ENCODE assay signal across 17 cellular contexts in the genomic region with DNA sequence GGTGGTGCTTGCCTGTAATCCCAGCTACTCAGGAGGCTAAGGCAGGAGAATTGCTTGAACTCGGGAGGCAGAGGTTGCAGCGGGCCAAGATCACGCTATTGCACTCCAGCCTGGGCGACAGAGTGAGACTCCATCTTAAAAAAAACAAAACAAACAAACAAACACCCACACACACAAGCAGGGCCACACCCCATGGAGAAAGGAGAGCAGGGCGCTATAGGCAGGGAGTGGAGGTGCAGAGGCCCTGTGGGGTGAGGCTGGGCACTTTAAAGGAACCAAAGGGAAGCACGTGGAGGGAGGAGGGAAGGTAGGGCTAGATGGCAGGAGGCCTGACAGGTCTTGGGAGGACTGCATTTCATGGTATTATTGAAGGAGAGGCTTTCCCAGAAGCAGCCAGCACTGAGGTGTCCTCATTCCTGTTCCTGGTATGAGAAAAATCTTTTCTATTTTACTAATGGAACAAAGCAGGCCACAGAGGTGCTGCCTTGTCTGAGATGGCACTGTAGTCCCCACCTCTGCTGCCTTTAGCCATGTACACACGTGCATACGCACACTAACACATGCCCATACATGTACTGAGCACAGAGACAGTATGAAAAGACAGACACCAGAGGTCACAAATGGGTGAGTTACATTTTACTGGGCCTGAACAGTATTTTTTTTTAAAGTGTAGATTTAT. TPM values are rescaled to one million over a fixed set of nuclear protein-coding genes. Genes with fewer than 3 reads are reported as not detected.
DNase-seq lines count a peak whose midpoint lies in the region; ATAC-seq and TF ChIP-seq lines count a peak whose summit lies in the region.
"Had no signal": no experiment of that assay in that cellular context is flagged by ENCODE, and none has a peak within 500 bp of the region (broad histone marks: within the 10 kb centered on the region; RNA-seq: fewer than 3 reads in every experiment).

No MANE protein-coding gene starts in this region.

- H2AFZ ChIP-seq in parathyroid adenoma: peak overlapping the region; percentile 64

- H3K79me2 ChIP-seq in parathyroid adenoma: peaks cover 4% of the 10 kb centered on the region

- peaks cover 11% of the 10 kb centered on the region for H3K4me1 Mint-ChIP-seq in CD8-positive, alpha-beta T cell (ENCODE audit: low read depth)
- H3K4me1 Mint-ChIP-seq in IgD-negative memory B cell (peaks cover 32 to 42% (median 34%) of the 10 kb centered on the region in 3 donors), MCF 10A (ENCODE audit: insufficient read depth, unreplicated experiment) (peaks cover 26% of the 10 kb centered on the region)
- H3K4me1 Mint-ChIP-seq: immature natural killer cell had no signal

- peak overlapping the region; percentile 10 for H3K27ac Mint-ChIP-seq in CD8-positive, alpha-beta T cell
- peak overlapping the region in 2 of 3 donors; percentile 53 to 70 for H3K27ac Mint-ChIP-seq in IgD-negative memory B cell
- H3K27ac Mint-ChIP-seq in MCF 10A (ENCODE audit: low read depth, unreplicated experiment): peak overlapping the region; percentile 93

- peaks cover 73% of the 10 kb centered on the region for H3K36me3 Mint-ChIP-seq in CD8-positive, alpha-beta T cell
- H3K36me3 Mint-ChIP-seq in IgD-negative memory B cell (peaks cover 5% of the 10 kb centered on the region), MCF 10A (ENCODE audit: insufficient read depth, unreplicated experiment) (peaks cover 5% of the 10 kb centered on the region)

- no peak for TF ChIP-seq CTCF in CD8-positive, alpha-beta T cell (IDR thresholded peaks at IDR 0.05)
- TF ChIP-seq CTCF in MCF 10A (IDR thresholded peaks at IDR 0.05; ENCODE audit: unreplicated experiment) (no peak), parathyroid adenoma (IDR thresholded peaks at IDR 0.05) (no peak)

- intact Hi-C loops in CD8-positive, alpha-beta T cell (cut with DNase I, micrococcal nuclease): no loop called here
- intact Hi-C loops in MCF 10A (cut with micrococcal nuclease): no loop called here

- H3K9ac ChIP-seq in parathyroid adenoma: no peak overlapping the region

- no peak overlapping the region for H3K4me3 Mint-ChIP-seq in CD8-positive, alpha-beta T cell
- no peak overlapping the region for H3K4me3 Mint-ChIP-seq in IgD-negative memory B cell
- H3K4me3 Mint-ChIP-seq in MCF 10A (ENCODE audit: unreplicated experiment): no peak overlapping the region
- H3K4me3 Mint-ChIP-seq: immature natural killer cell, nephron progenitor cell had no signal

- no peaks in the 10 kb centered on the region for H3K27me3 Mint-ChIP-seq in CD8-positive, alpha-beta T cell (ENCODE audit: low read depth)
- no peaks in the 10 kb centered on the region for H3K27me3 Mint-ChIP-seq in IgD-negative memory B cell
- H3K27me3 Mint-ChIP-seq in MCF 10A (ENCODE audit: insufficient read depth, unreplicated experiment): no peaks in the 10 kb centered on the region

- no peak overlapping the region for H3K4me3 ChIP-seq in CD8-positive, alpha-beta T cell (ENCODE audit: low read depth, low read length)
- no peak overlapping the region for H3K4me3 ChIP-seq in parathyroid adenoma (ENCODE audit: low read depth, low read length)
- H3K4me3 ChIP-seq: right atrium auricular region had no signal

- no TSS peak for BruUV-seq in MCF 10A (replicated peaks; lab: Mats Ljungman, UMichigan)

- no peak for ATAC-seq in CD8-positive, alpha-beta T cell
- no peak for ATAC-seq in GM19023 (IDR thresholded peaks at IDR 0.05; ENCODE audit: unreplicated experiment)

- no peak for DNase-seq in CD8-positive, alpha-beta T cell
- DNase-seq in MCF 10A (ENCODE audit: unreplicated experiment) (no peak), NCI-H2029 (lab: John Stamatoyannopoulos, UW) (no peak), NCI-H226 (no peak), GM19240 (ENCODE audit: insufficient read length, low spot score) (no peak)
- DNase-seq: activated CD4-positive, CD25-positive, alpha-beta regulatory T cell; cerebellar nuclear complex; DMS53; immature natural killer cell; NCI-H1930; NCI-H524 treated with DMSO at 0.1 percent for 48 hours; nephron progenitor cell; stimulated activated CD4-positive, alpha-beta T cell treated with anti-CD3 and anti-CD28 coated beads, Interleukin-4, amount 100 ng/mL, for 1 hour had no signal

- no peak overlapping the region for H3K4me2 ChIP-seq in parathyroid adenoma (ENCODE audit: low read length)

- no peaks in the 10 kb centered on the region for H3K9me3 Mint-ChIP-seq in CD8-positive, alpha-beta T cell
- H3K9me3 Mint-ChIP-seq in IgD-negative memory B cell: no peaks in the 10 kb centered on the region
- no peaks in the 10 kb centered on the region for H3K9me3 Mint-ChIP-seq in MCF 10A (ENCODE audit: unreplicated experiment)
- H3K9me3 Mint-ChIP-seq: immature natural killer cell, nephron progenitor cell had no signal

- no peak overlapping the region for H3K27ac ChIP-seq in CD8-positive, alpha-beta T cell (ENCODE audit: low read depth, low read length)
- H3K27ac ChIP-seq in parathyroid adenoma: peak overlapping the region; percentile 87

- H3K36me3 ChIP-seq in CD8-positive, alpha-beta T cell (ENCODE audit: insufficient read depth, low read length): peaks cover 18% of the 10 kb centered on the region
- no peaks in the 10 kb centered on the region for H3K36me3 ChIP-seq in parathyroid adenoma (ENCODE audit: control insufficient read depth, insufficient read depth, low read length)
- H3K36me3 ChIP-seq: right atrium auricular region had no signal

- H3K4me1 ChIP-seq in CD8-positive, alpha-beta T cell (ENCODE audit: insufficient read depth, low read length): no peaks in the 10 kb centered on the region
- H3K4me1 ChIP-seq in parathyroid adenoma: peaks cover 29% of the 10 kb centered on the region

- CTCF ChIA-PET in CD8-positive, alpha-beta T cell (lab: Charles Lee): no interaction called here
- CTCF ChIA-PET in MCF 10A (lab: Yijun Ruan, JAX): interaction anchor here (0.6 to 1.2 kb wide), 9 partner anchors 8 to 148 kb away, joined by 3 to 7 read pairs (median 4); no protein-coding TSS in a partner anchor

- no peaks in the 10 kb centered on the region for H3K27me3 ChIP-seq in CD8-positive, alpha-beta T cell (ENCODE audit: insufficient read depth, low read length)
- no peaks in the 10 kb centered on the region for H3K27me3 ChIP-seq in parathyroid adenoma (ENCODE audit: control insufficient read depth, insufficient read depth, low read length)
- H3K27me3 ChIP-seq: right atrium auricular region had no signal

- H3K9me3 ChIP-seq in CD8-positive, alpha-beta T cell (ENCODE audit: low read length): no peaks in the 10 kb centered on the region
- H3K9me3 ChIP-seq in parathyroid adenoma (ENCODE audit: control insufficient read depth, low read length): no peaks in the 10 kb centered on the region
- H3K9me3 ChIP-seq: right atrium auricular region had no signal

- POLR2A ChIA-PET in CD8-positive, alpha-beta T cell (lab: Charles Lee): no interaction called here
- POLR2A ChIA-PET in MCF 10A (lab: Yijun Ruan, JAX): interaction anchor here (0.6 to 5.2 kb wide), 14 partner anchors 10 to 119 kb away, joined by 3 to 89 read pairs (median 6); partner anchors contain the start of genes ADNP, BCAS4, DPM1 and MOCS3

RNA-seq across cellular contexts. Expression of gene BCAS4, which starts 44.0 kb away (rescaled TPM):
- total RNA-seq in CD8-positive, alpha-beta T cell: 10 to 100 TPM; 29.4 to 32.3 TPM
- polyA plus RNA-seq in IgD-negative memory B cell: 118 TPM
- total RNA-seq in MCF 10A (2022): 5.4 and 7.9 TPM in 2 replicates

Comparison
In these comparisons a context has a peak if more than half of its experiments do, and no peak if none do; other contexts are left out.
1. H3K27ac Mint-ChIP-seq: peak in every context shown above with its lines; median percentile 93 in MCF 10A; 62 in IgD-negative memory B cell; 10 in CD8-positive, alpha-beta T cell.